In genomic region chr1:84693009-84693408, GRCh38 we compare ENCODE assay signal across 13 cellular contexts. TPM values are rescaled to one million over a fixed set of nuclear protein-coding genes. Genes with fewer than 3 reads are reported as not detected.
A peak's percentile ranks its signal among the peaks of the same experiment; 100 is the strongest.
DNase-seq lines count a peak whose midpoint lies in the region; ATAC-seq and TF ChIP-seq lines count a peak whose summit lies in the region.
"Had no signal": no experiment of that assay in that cellular context is flagged by ENCODE, and none has a peak within 500 bp of the region (broad histone marks: within the 10 kb centered on the region; RNA-seq: fewer than 3 reads in every experiment).

No MANE protein-coding gene starts in this region.

- H3K27me3 ChIP-seq in BLaER1: no peaks in the 10 kb centered on the region
- H3K27me3 ChIP-seq: gastroesophageal sphincter, SJSA1 had no signal

- H3K27ac ChIP-seq in BLaER1: peak overlapping the region; percentile 72
- H3K27ac ChIP-seq: C4-2B, gastroesophageal sphincter, SJSA1 had no signal

- no peaks in the 10 kb centered on the region for H3K36me3 ChIP-seq in BLaER1
- H3K36me3 ChIP-seq: gastroesophageal sphincter, SJSA1 had no signal

- peak overlapping the region; percentile 73 for H3K27ac Mint-ChIP-seq in activated B cell treated with CpG ODN at 0.5 μM for 24 hours

- H3K4me3 Mint-ChIP-seq in activated B cell treated with CpG ODN at 0.5 μM for 24 hours: peak overlapping the region; percentile 71

- ATAC-seq in activated B cell treated with CpG ODN at 0.5 μM for 24 hours (ENCODE audit: low read depth): no peak
- no peak for ATAC-seq in HG02973 (IDR thresholded peaks at IDR 0.05; ENCODE audit: unreplicated experiment)
- ATAC-seq in HG03565 (IDR thresholded peaks at IDR 0.05; ENCODE audit: unreplicated experiment): no peak
- ATAC-seq: gastroesophageal sphincter, right cardiac atrium had no signal

- peak overlapping the region; percentile 34; the same call in 1 of the 2 replicates for H3K4me3 ChIP-seq in BLaER1
- peak overlapping the region; percentile 26 for H3K4me3 ChIP-seq in Jurkat, Clone E6-1 (ENCODE audit: low read length)
- H3K4me3 ChIP-seq: gastroesophageal sphincter, lung, SJSA1 had no signal

- POLR2A ChIA-PET in activated B cell treated with CpG ODN at 0.5 μM for 24 hours (lab: Charles Lee): interaction anchor here (0.6 to 1.5 kb wide), 2 partner anchors 8 to 537 kb away, joined by 3 read pairs; no protein-coding TSS in a partner anchor

- no peak for TF ChIP-seq CTCF in activated B cell treated with CpG ODN at 0.5 μM for 24 hours (IDR thresholded peaks at IDR 0.05)

- peak overlapping the region; percentile 82 for H3K4me2 ChIP-seq in BLaER1

- peak overlapping the region; percentile 62; the same call in 1 of the 2 replicates for H3K9ac ChIP-seq in BLaER1

- H3K27me3 Mint-ChIP-seq in activated B cell treated with CpG ODN at 0.5 μM for 24 hours: no peaks in the 10 kb centered on the region

- H3K9me3 ChIP-seq in BLaER1: peaks cover 11% of the 10 kb centered on the region
- H3K9me3 ChIP-seq: gastroesophageal sphincter, SJSA1 had no signal

- H4K20me1 ChIP-seq in BLaER1: peaks cover 8% of the 10 kb centered on the region; the same call in 1 of the 2 replicates

- peak; percentile 57 for DNase-seq in Jurkat, Clone E6-1 (ENCODE audit: low read depth, low spot score)
- DNase-seq in activated B cell treated with CpG ODN at 0.5 μM for 24 hours: no peak
- DNase-seq in iris pigment epithelial cell (ENCODE audit: low read depth): peak; percentile 15
- DNase-seq in H4 (ENCODE audit: low spot score): no peak
- DNase-seq in stimulated activated CD4-positive, alpha-beta T cell treated with anti-CD3 and anti-CD28 coated beads, Interleukin-1b, Interleukin-23, amount 100 ng/mL, for 48 hours: no peak
- DNase-seq: right cardiac atrium had no signal

- H3K4me1 Mint-ChIP-seq in activated B cell treated with CpG ODN at 0.5 μM for 24 hours: peaks cover 32% of the 10 kb centered on the region

- CTCF ChIA-PET in activated B cell treated with CpG ODN at 0.5 μM for 24 hours (lab: Charles Lee): interaction anchor here (1.4 kb wide), 1 partner anchor 31 kb away, joined by 3 read pairs; no protein-coding TSS in a partner anchor

- no peaks in the 10 kb centered on the region for H3K36me3 Mint-ChIP-seq in activated B cell treated with CpG ODN at 0.5 μM for 24 hours (ENCODE audit: low read depth)

- no peaks in the 10 kb centered on the region for H3K9me3 Mint-ChIP-seq in activated B cell treated with CpG ODN at 0.5 μM for 24 hours

- H3K4me1 ChIP-seq in BLaER1: peaks cover 41% of the 10 kb centered on the region

- intact Hi-C loops in activated B cell treated with CpG ODN at 0.5 μM for 24 hours (cut with micrococcal nuclease): loop anchor here (5.0 to 10.0 kb wide), 2 partner anchors 372 to 1014 kb away; partner anchors contain the start of gene ZNHIT6

RNA-seq across cellular contexts. Expression of gene SSX2IP, which starts 2.7 kb away (rescaled TPM):
- polyA plus RNA-seq in Jurkat, Clone E6-1 (2012; ENCODE audit: insufficient read depth, insufficient read length): 12.6 TPM
- 4.5 and 5.4 TPM in 2 replicates for total RNA-seq in activated B cell treated with CpG ODN at 0.5 μM for 24 hours
- total RNA-seq in H4 (2014; rRNA removed; shearing (Covaris generic)): 7.1 and 8.8 TPM in 2 replicates

Comparison
In these comparisons a context has a peak if more than half of its experiments do, and no peak if none do; other contexts are left out.
1. DNase-seq: peak in Jurkat, Clone E6-1 (single experiment) and iris pigment epithelial cell (single experiment); none in activated B cell treated with CpG ODN at 0.5 μM for 24 hours (single experiment), H4 (single experiment) and stimulated activated CD4-positive, alpha-beta T cell treated with anti-CD3 and anti-CD28 coated beads, Interleukin-1b, Interleukin-23, amount 100 ng/mL, for 48 hours (single experiment).